Comparison of ENCODE assay signal across 27 cellular contexts in genomic region chr20:60066438-60066823, GRCh38.
A peak's percentile ranks its signal among the peaks of the same experiment; 100 is the strongest.
DNase-seq lines count a peak whose midpoint lies in the region; ATAC-seq and TF ChIP-seq lines count a peak whose summit lies in the region.
"Had no signal": no experiment of that assay in that cellular context is flagged by ENCODE, and none has a peak within 500 bp of the region (broad histone marks: within the 10 kb centered on the region; RNA-seq: fewer than 3 reads in every experiment).

No MANE protein-coding gene starts in this region.

- no peaks in the 10 kb centered on the region for H3K79me1 ChIP-seq in H9 (ENCODE audit: insufficient read depth, low read depth, low read length, poor library complexity, severe bottlenecking)

- H3K27me3 Mint-ChIP-seq in activated CD8-positive, alpha-beta memory T cell treated with anti-CD3 and anti-CD28 coated beads, Interleukin-2, amount 10 ng/mL, durations not matched to agents 7 days and 5 days = peaks cover 5% of the 10 kb centered on the region
- H3K27me3 Mint-ChIP-seq in H9 (ENCODE audit: low read depth) (peaks cover 41% of the 10 kb centered on the region), endothelial cell (ENCODE audit: unreplicated experiment) (no peaks in the 10 kb centered on the region)
- H3K27me3 Mint-ChIP-seq: CD8-positive, alpha-beta memory T cell had no signal

- H2BK20ac ChIP-seq in H9 (ENCODE audit: low read depth, low read length, poor library complexity, severe bottlenecking) = no peak overlapping the region

- no peak overlapping the region for H2BK5ac ChIP-seq in H9 (ENCODE audit: insufficient read length, low read length)

- H3K9me3 ChIP-seq in H9 (ENCODE audit: control insufficient read depth, low read depth, low read length) (no peaks in the 10 kb centered on the region), sigmoid colon (no peaks in the 10 kb centered on the region)
- H3K9me3 ChIP-seq: BE2C had no signal

- H3K27ac ChIP-seq in H9 (ENCODE audit: insufficient read length, low read depth, low read length) (no peak overlapping the region), sigmoid colon (no peak overlapping the region)
- H3K27ac ChIP-seq: 22Rv1 had no signal

- no peak overlapping the region for H3K4me2 ChIP-seq in H9 (ENCODE audit: insufficient read depth, insufficient read length, low read length)

- no peak overlapping the region for H2BK12ac ChIP-seq in H9 (ENCODE audit: insufficient read length, low read depth, low read length)

- H3K56ac ChIP-seq in H9 (ENCODE audit: insufficient read length, low read depth, low read length) = no peak overlapping the region

- no peak overlapping the region for H3K27ac Mint-ChIP-seq in activated CD8-positive, alpha-beta memory T cell treated with anti-CD3 and anti-CD28 coated beads, Interleukin-2, amount 10 ng/mL, durations not matched to agents 7 days and 5 days
- no peak overlapping the region for H3K27ac Mint-ChIP-seq in H9
- no peak overlapping the region for H3K27ac Mint-ChIP-seq in endothelial cell (ENCODE audit: unreplicated experiment)
- H3K27ac Mint-ChIP-seq: CD14-positive monocyte had no signal

- H3T11ph ChIP-seq in H9 (ENCODE audit: low read length) = no peak overlapping the region

- no peak overlapping the region for H3K14ac ChIP-seq in H9 (ENCODE audit: insufficient read depth, low read length)

- H3K9me3 Mint-ChIP-seq in activated CD8-positive, alpha-beta memory T cell treated with anti-CD3 and anti-CD28 coated beads, Interleukin-2, amount 10 ng/mL, durations not matched to agents 7 days and 5 days (ENCODE audit: low read depth) = no peaks in the 10 kb centered on the region
- H3K9me3 Mint-ChIP-seq in H9 (peaks cover 0 to 5% of the 10 kb centered on the region in 2 experiments; a peak in 2 of 5 replicates), endothelial cell (ENCODE audit: unreplicated experiment) (no peaks in the 10 kb centered on the region)
- H3K9me3 Mint-ChIP-seq: CD14-positive monocyte; CD8-positive, alpha-beta memory T cell had no signal

- peak; percentile 0 for DNase-seq in activated CD8-positive, alpha-beta memory T cell treated with anti-CD3 and anti-CD28 coated beads, Interleukin-2, amount 50 U/mL, for 48 hours
- no peak for DNase-seq in activated CD8-positive, alpha-beta memory T cell treated with anti-CD3 and anti-CD28 coated beads, Interleukin-2, amount 10 ng/mL, durations not matched to agents 7 days and 5 days
- DNase-seq in H9 (peak; percentile 6), left cardiac atrium (no peak), sigmoid colon (peak; percentile 14), HCEC 1CT (no peak), endothelial cell (ENCODE audit: low spot score) (no peak)
- DNase-seq: BE2C; CD8-positive, alpha-beta memory T cell; DMS 273 treated with DMSO at 0.1 percent for 48 hours; DMS79; EL; GF-D8; Karpas-422; NCI-H1092; NCI-H1436; NCI-H187; NCI-H2081 treated with DMSO at 0.1 percent for 48 hours; NCI-H2171; NCI-H226; NCI-H510A; NCI-H69; RPMI8226; SHP77 treated with DMSO at 0.1 percent for 48 hours had no signal

- intact Hi-C loops in left cardiac atrium (cut with DNase I) (no loop called here), sigmoid colon (cut with DNase I) (no loop called here)

- H3K36me3 ChIP-seq in sigmoid colon = no peaks in the 10 kb centered on the region
- H3K36me3 ChIP-seq: BE2C had no signal

- no peak overlapping the region for H3K18ac ChIP-seq in H9 (ENCODE audit: insufficient read length, low read depth, low read length)

- no peak overlapping the region for H3K4ac ChIP-seq in H9 (ENCODE audit: low read depth, low read length)

- no peak overlapping the region for H3K4me3 Mint-ChIP-seq in activated CD8-positive, alpha-beta memory T cell treated with anti-CD3 and anti-CD28 coated beads, Interleukin-2, amount 10 ng/mL, durations not matched to agents 7 days and 5 days
- H3K4me3 Mint-ChIP-seq in H9 (no peak overlapping the region), endothelial cell (ENCODE audit: unreplicated experiment) (no peak overlapping the region)
- H3K4me3 Mint-ChIP-seq: CD14-positive monocyte; CD8-positive, alpha-beta memory T cell had no signal

- TF ChIP-seq POLR2A in sigmoid colon (IDR thresholded peaks at IDR 0.05) = no peak

- H3K4me1 Mint-ChIP-seq in activated CD8-positive, alpha-beta memory T cell treated with anti-CD3 and anti-CD28 coated beads, Interleukin-2, amount 10 ng/mL, durations not matched to agents 7 days and 5 days = peaks cover 4% of the 10 kb centered on the region
- H3K4me1 Mint-ChIP-seq in H9 = no peaks in the 10 kb centered on the region
- no peaks in the 10 kb centered on the region for H3K4me1 Mint-ChIP-seq in endothelial cell (ENCODE audit: unreplicated experiment)

- no peaks in the 10 kb centered on the region for H3K23me2 ChIP-seq in H9 (ENCODE audit: insufficient read length, low read depth, low read length, poor library complexity, severe bottlenecking)

- no peak overlapping the region for H3K9ac ChIP-seq in H9 (ENCODE audit: extremely low read depth, insufficient read length, low read length)

- H4K91ac ChIP-seq in H9 (ENCODE audit: insufficient read length, low read depth, low read length) = no peak overlapping the region

- H2AFZ ChIP-seq in H9 (ENCODE audit: low read length) = no peak overlapping the region

- TF ChIP-seq CTCF in H9 (conservative IDR thresholded peaks at IDR 0.05) (no peak), sigmoid colon (IDR thresholded peaks at IDR 0.05) (no peak), endothelial cell (IDR thresholded peaks at IDR 0.05; ENCODE audit: unreplicated experiment) (no peak)

- no peak overlapping the region for H2BK15ac ChIP-seq in H9 (ENCODE audit: low read depth, low read length)

- H3K4me3 ChIP-seq in sigmoid colon = no peak overlapping the region

- no peak overlapping the region for H4K5ac ChIP-seq in H9 (ENCODE audit: insufficient read length, low read depth, low read length)

- TF ChIP-seq EP300 in sigmoid colon (IDR thresholded peaks at IDR 0.05) = no peak

- H4K20me1 ChIP-seq in H9 (ENCODE audit: control insufficient read depth, insufficient read depth, insufficient read length) = no peaks in the 10 kb centered on the region

- H3K27me3 ChIP-seq in H9 (ENCODE audit: insufficient read depth, low read length) (peaks cover 2% of the 10 kb centered on the region), sigmoid colon (no peaks in the 10 kb centered on the region)
- H3K27me3 ChIP-seq: BE2C had no signal

- H3K4me1 ChIP-seq in H9 (ENCODE audit: insufficient read depth, low read length) (no peaks in the 10 kb centered on the region), sigmoid colon (peaks cover 0 to 5% (median 0%) of the 10 kb centered on the region in 4 donors)

- H4K8ac ChIP-seq in H9 (replicated peaks; ENCODE audit: insufficient read length, low read depth, low read length) = no peak overlapping the region

- H3K79me2 ChIP-seq in H9 (ENCODE audit: insufficient read depth, low read length) = no peaks in the 10 kb centered on the region

- CTCF ChIA-PET in activated CD8-positive, alpha-beta memory T cell treated with anti-CD3 and anti-CD28 coated beads, Interleukin-2, amount 10 ng/mL, durations not matched to agents 7 days and 5 days (lab: Charles Lee) = no interaction called here

- no peak overlapping the region for H2BK120ac ChIP-seq in H9 (ENCODE audit: low read depth, low read length, poor library complexity, severe bottlenecking)

- no peak overlapping the region for H2AK5ac ChIP-seq in H9 (ENCODE audit: insufficient read length, low read length)

- H3K23ac ChIP-seq in H9 (ENCODE audit: insufficient read length, low read depth, low read length) = no peak overlapping the region

- no CpG with 5 or more reads among the region's 7 CpGs for WGBS in H9 (ENCODE audit: extremely low coverage, insufficient read length, low lambda C conversion rate)
- 69 to 80% methylated on average over 7 of the region's 7 CpGs for WGBS in sigmoid colon, 2 donors

- H3K36me3 Mint-ChIP-seq in activated CD8-positive, alpha-beta memory T cell treated with anti-CD3 and anti-CD28 coated beads, Interleukin-2, amount 10 ng/mL, durations not matched to agents 7 days and 5 days = no peaks in the 10 kb centered on the region
- H3K36me3 Mint-ChIP-seq in H9 (ENCODE audit: insufficient read depth in 1 of 3, low read depth in 3 of 3) (no peaks in the 10 kb centered on the region), endothelial cell (ENCODE audit: low read depth, unreplicated experiment) (peaks cover 4% of the 10 kb centered on the region)
- H3K36me3 Mint-ChIP-seq: CD8-positive, alpha-beta memory T cell had no signal

- no peak for ATAC-seq in activated CD8-positive, alpha-beta memory T cell treated with anti-CD3 and anti-CD28 coated beads, Interleukin-2, amount 10 ng/mL, durations not matched to agents 7 days and 5 days
- peak; percentile 33 to 69 for ATAC-seq in left cardiac atrium
- ATAC-seq: HepG2 had no signal

Comparison
In these comparisons a context has a peak if more than half of its experiments do, and no peak if none do; other contexts are left out.
1. DNase-seq: peak in activated CD8-positive, alpha-beta memory T cell treated with anti-CD3 and anti-CD28 coated beads, Interleukin-2, amount 50 U/mL, for 48 hours (single experiment), H9 (single experiment) and sigmoid colon (single experiment); none in activated CD8-positive, alpha-beta memory T cell treated with anti-CD3 and anti-CD28 coated beads, Interleukin-2, amount 10 ng/mL, durations not matched to agents 7 days and 5 days (single experiment), left cardiac atrium (single experiment), HCEC 1CT (single experiment) and endothelial cell (single experiment).